ENCODE assay signal across 17 cellular contexts in the genomic region with DNA sequence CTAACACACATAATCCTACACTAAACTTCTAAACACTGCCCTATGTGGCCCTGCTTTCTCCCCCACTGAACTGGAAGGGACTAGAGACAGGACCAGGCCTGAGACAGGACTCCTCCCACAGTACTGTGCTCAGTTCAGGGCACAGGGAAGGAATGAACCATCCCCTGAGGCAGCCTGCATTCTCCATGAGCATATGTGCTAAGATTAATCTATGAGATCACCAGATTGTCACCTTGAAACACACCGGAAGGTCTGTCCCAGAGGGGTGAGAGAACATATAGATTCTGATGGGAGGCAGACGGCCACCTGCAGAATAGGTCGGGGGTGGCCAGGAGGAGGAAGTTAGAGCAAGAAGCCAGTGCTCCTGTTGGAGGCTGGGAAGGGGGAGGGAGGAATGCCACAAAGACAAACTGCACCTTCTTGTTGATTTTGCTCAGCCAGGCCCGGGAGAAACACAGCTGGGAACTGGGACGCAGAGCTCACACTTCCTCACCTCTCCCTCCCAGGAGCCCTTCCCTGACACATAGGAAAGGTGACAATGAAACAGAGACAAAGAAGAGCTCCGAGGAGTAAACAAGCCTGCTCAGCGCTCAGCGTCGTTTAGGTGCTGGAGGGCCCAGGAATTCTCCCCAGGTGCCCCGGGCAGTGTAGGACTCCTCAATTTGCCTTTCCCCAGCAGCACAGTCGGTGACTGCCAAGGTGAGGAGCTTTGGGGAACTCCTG. TPM values are rescaled to one million over a fixed set of nuclear protein-coding genes. Genes with fewer than 3 reads are reported as not detected.
DNase-seq lines count a peak whose midpoint lies in the region; ATAC-seq and TF ChIP-seq lines count a peak whose summit lies in the region.
"Had no signal": no experiment of that assay in that cellular context is flagged by ENCODE, and none has a peak within 500 bp of the region (broad histone marks: within the 10 kb centered on the region; RNA-seq: fewer than 3 reads in every experiment).

No MANE protein-coding gene starts in this region.

- peaks cover 0 to 11% (median 5%) of the 10 kb centered on the region in 3 donors for H3K4me1 ChIP-seq in gastroesophageal sphincter

- peaks cover 9% of the 10 kb centered on the region for H3K4me1 Mint-ChIP-seq in progenitor cell of endocrine pancreas (ENCODE audit: low read depth)
- H3K4me1 Mint-ChIP-seq: CD4-positive, alpha-beta memory T cell; stimulated activated memory B cell treated with anti-CD40 and anti-IgM and Interleukin-4, amounts not matched to agents 10 μg/mL and 1 μg/mL and 100 μg/mL, for 72 hours had no signal

- no peaks in the 10 kb centered on the region for H3K9me3 ChIP-seq in gastroesophageal sphincter
- H3K9me3 ChIP-seq: left ventricle myocardium inferior had no signal

- TF ChIP-seq EP300 in gastroesophageal sphincter (IDR thresholded peaks at IDR 0.05), result no peak

- ATAC-seq in gastroesophageal sphincter (peak; percentile 10), HG02642 (IDR thresholded peaks at IDR 0.05; ENCODE audit: poor library complexity, unreplicated experiment) (no peak)
- ATAC-seq: activated naive CD4-positive, alpha-beta T cell treated with anti-CD3 and anti-CD28 coated beads, Interleukin-2, amount 50 U/mL, for 72 hours; stimulated activated memory B cell treated with anti-CD40 and anti-IgM and Interleukin-4, amounts not matched to agents 10 μg/mL and 1 μg/mL and 100 μg/mL, for 72 hours had no signal

- no peaks in the 10 kb centered on the region for H3K36me3 Mint-ChIP-seq in progenitor cell of endocrine pancreas (ENCODE audit: insufficient read depth)
- H3K36me3 Mint-ChIP-seq: activated naive CD4-positive, alpha-beta T cell treated with anti-CD3 and anti-CD28 coated beads, Interleukin-2, amount 50 U/mL, for 72 hours; CD4-positive, alpha-beta memory T cell; stimulated activated memory B cell treated with anti-CD40 and anti-IgM and Interleukin-4, amounts not matched to agents 10 μg/mL and 1 μg/mL and 100 μg/mL, for 72 hours had no signal

- H3K4me3 Mint-ChIP-seq in progenitor cell of endocrine pancreas (ENCODE audit: low read depth), result no peak overlapping the region
- H3K4me3 Mint-ChIP-seq: CD4-positive, alpha-beta memory T cell; neural crest cell; stimulated activated memory B cell treated with anti-CD40 and anti-IgM and Interleukin-4, amounts not matched to agents 10 μg/mL and 1 μg/mL and 100 μg/mL, for 72 hours had no signal

- no peak for TF ChIP-seq POLR2A in gastroesophageal sphincter (IDR thresholded peaks at IDR 0.05)

- peaks cover 24% of the 10 kb centered on the region for H3K27me3 Mint-ChIP-seq in progenitor cell of endocrine pancreas

- no peak overlapping the region for H3K4me3 ChIP-seq in gastroesophageal sphincter
- H3K4me3 ChIP-seq: left ventricle myocardium inferior had no signal

- H3K27me3 ChIP-seq in gastroesophageal sphincter, result no peaks in the 10 kb centered on the region

- H3K27ac ChIP-seq in gastroesophageal sphincter, result no peak overlapping the region
- H3K27ac ChIP-seq: 22Rv1, left ventricle myocardium inferior had no signal

- H3K9me3 Mint-ChIP-seq in progenitor cell of endocrine pancreas (ENCODE audit: low read depth), result no peaks in the 10 kb centered on the region
- H3K9me3 Mint-ChIP-seq: activated naive CD4-positive, alpha-beta T cell treated with anti-CD3 and anti-CD28 coated beads, Interleukin-2, amount 50 U/mL, for 72 hours; CD4-positive, alpha-beta memory T cell had no signal

- H3K27ac Mint-ChIP-seq in progenitor cell of endocrine pancreas, result peak overlapping the region; percentile 29
- H3K27ac Mint-ChIP-seq: activated naive CD4-positive, alpha-beta T cell treated with anti-CD3 and anti-CD28 coated beads, Interleukin-2, amount 50 U/mL, for 72 hours; CD4-positive, alpha-beta memory T cell; stimulated activated memory B cell treated with anti-CD40 and anti-IgM and Interleukin-4, amounts not matched to agents 10 μg/mL and 1 μg/mL and 100 μg/mL, for 72 hours had no signal

- no peaks in the 10 kb centered on the region for H3K36me3 ChIP-seq in gastroesophageal sphincter
- H3K36me3 ChIP-seq: left ventricle myocardium inferior had no signal

- WGBS in gastroesophageal sphincter (ENCODE audit: low coverage in 1 of 2), 2 donors, result 47 to 60% methylated on average over 5 to 6 of the region's 11 CpGs

- TF ChIP-seq CTCF in gastroesophageal sphincter (IDR thresholded peaks at IDR 0.05), result no peak
- no peak for TF ChIP-seq CTCF in progenitor cell of endocrine pancreas (IDR thresholded peaks at IDR 0.05; ENCODE audit: unreplicated experiment)

- DNase-seq in DMS 273 (lab: John Stamatoyannopoulos, UW; ENCODE audit: unreplicated experiment) (peak; percentile 18), DMS 273 treated with DMSO at 0.1 percent for 48 hours (lab: John Stamatoyannopoulos, UW) (no peak), NCI-H2171 (lab: John Stamatoyannopoulos, UW) (peak; percentile 31), progenitor cell of endocrine pancreas (ENCODE audit: low spot score, unreplicated experiment) (no peak), SIG-M5 (lab: John Stamatoyannopoulos, UW) (no peak)
- DNase-seq in stimulated activated naive CD4-positive, alpha-beta T cell treated with Interleukin-2 at 50 U/mL for 16 hours (lab: John Stamatoyannopoulos, UW), result no peak
- DNase-seq: CD4-positive, alpha-beta memory T cell; KG1; left ventricle myocardium inferior; NCI-H1694 treated with DMSO at 0.1 percent for 48 hours had no signal

RNA-seq across cellular contexts. Expression of a gene that starts 52.1 kb away (rescaled TPM):
- total RNA-seq in gastroesophageal sphincter (10 to 100 TPM in 3 of 4 donors, 1 to 10 TPM in 1; 7.8 to 15.4 (median 11.8) TPM), progenitor cell of endocrine pancreas (0.57 and 0.95 TPM in 2 replicates)
- total RNA-seq: activated naive CD4-positive, alpha-beta T cell treated with anti-CD3 and anti-CD28 coated beads, Interleukin-2, amount 50 U/mL, for 72 hours; CD4-positive, alpha-beta memory T cell; SK-MEL-5 had no signal

Comparison
In these comparisons a context has a peak if more than half of its experiments do, and no peak if none do; other contexts are left out.
1. DNase-seq: peak in DMS 273 (single experiment) and NCI-H2171 (single experiment); none in DMS 273 treated with DMSO at 0.1 percent for 48 hours (single experiment), progenitor cell of endocrine pancreas (single experiment), stimulated activated naive CD4-positive, alpha-beta T cell treated with Interleukin-2 at 50 U/mL for 16 hours (single experiment) and SIG-M5 (single experiment).